In genomic region chr4:115334736-115335411, GRCh38 we compare ENCODE assay signal across 17 cellular contexts.
A peak's percentile ranks its signal among the peaks of the same experiment; 100 is the strongest.
DNase-seq lines count a peak whose midpoint lies in the region; ATAC-seq and TF ChIP-seq lines count a peak whose summit lies in the region.
"Had no signal": no experiment of that assay in that cellular context is flagged by ENCODE, and none has a peak within 500 bp of the region (broad histone marks: within the 10 kb centered on the region; RNA-seq: fewer than 3 reads in every experiment).

No MANE protein-coding gene starts in this region.

- H3K4me3 ChIP-seq in lower leg skin (ENCODE audit: low read depth, poor library complexity, severe bottlenecking): no peak overlapping the region
- H3K4me3 ChIP-seq: smooth muscle cell, testis had no signal

- ATAC-seq in GM18519 (IDR thresholded peaks at IDR 0.05; ENCODE audit: low FRiP score, unreplicated experiment): peak; percentile 77
- ATAC-seq in GM21515 (IDR thresholded peaks at IDR 0.05; ENCODE audit: unreplicated experiment): peak; percentile 52
- peak; percentile 85 for ATAC-seq in HG02973 (IDR thresholded peaks at IDR 0.05; ENCODE audit: unreplicated experiment)
- peak; percentile 50 for ATAC-seq in HG03460 (IDR thresholded peaks at IDR 0.05; ENCODE audit: unreplicated experiment)
- no peak for ATAC-seq in GM21447 (IDR thresholded peaks at IDR 0.05; ENCODE audit: unreplicated experiment)
- ATAC-seq: natural killer cell had no signal

- 59 to 64% methylated on average over 4 of the region's 4 CpGs for WGBS in lower leg skin, 2 donors

- no peak for DNase-seq in T1000 (lab: John Stamatoyannopoulos, UW)
- DNase-seq in NCI-H2029 treated with DMSO at 0.1 percent for 48 hours (lab: John Stamatoyannopoulos, UW): no peak
- DNase-seq in lower leg skin (ENCODE audit: low spot score in 2 of 2): no peak
- DNase-seq: activated CD4-positive, alpha-beta T cell treated with anti-CD3 and anti-CD28 coated beads, Interleukin-2, amount 10 ng/mL, durations not matched to agents 7 days and 5 days; hippocampal formation; kidney; natural killer cell; NK-92 treated with Interleukin-12 subunit alpha and Interleukin-12 subunit beta, amount 100 ng/mL, for 24 hours; posterior cingulate gyrus; SW 1271; testis had no signal

- intact Hi-C loops in lower leg skin (cut with DNase I; ENCODE audit: low total_unique reads): no loop called here

- TF ChIP-seq CTCF in lower leg skin (IDR thresholded peaks at IDR 0.05): no peak

- TF ChIP-seq POLR2A in lower leg skin (IDR thresholded peaks at IDR 0.05): no peak
